In the genomic region with DNA sequence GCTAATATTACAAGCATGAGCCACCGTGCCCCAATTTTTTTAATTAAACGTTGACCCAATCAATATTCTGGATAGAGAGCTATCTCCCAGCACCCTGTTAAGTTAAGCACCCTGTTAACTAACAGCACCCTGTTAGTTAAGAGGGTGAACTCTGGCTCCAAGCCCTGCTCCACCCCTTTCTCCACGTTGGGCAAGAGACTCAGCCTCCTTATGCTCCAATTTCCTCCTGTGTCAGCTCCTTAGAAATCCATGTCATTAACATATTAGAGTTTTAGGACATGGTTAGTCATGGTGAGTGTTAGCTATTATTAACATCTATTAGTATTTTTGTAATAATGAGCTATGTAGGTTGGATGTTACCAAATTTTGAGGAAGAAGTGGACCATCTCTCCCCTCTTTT, we compare ENCODE assay signal across 25 cellular contexts.
"Had no signal": no experiment of that assay in that cellular context is flagged by ENCODE, and none has a peak within 500 bp of the region (broad histone marks: within the 10 kb centered on the region; RNA-seq: fewer than 3 reads in every experiment).

No MANE protein-coding gene starts in this region.

- DNase-seq: hippocampal formation; kidney glomerular epithelial cell; left cardiac atrium; lower lobe of right lung; mammary epithelial cell; mesenchymal stem cell; naive B cell; natural killer cell; ovary; right lobe of liver; stimulated activated CD4-positive, alpha-beta T cell treated with anti-CD3 and anti-CD28 coated beads, Interleukin-12 subunit alpha, Interleukin-12 subunit beta, amount 100 ng/mL, for 4 hours; stimulated activated CD4-positive, alpha-beta T cell treated with anti-CD3 and anti-CD28 coated beads, Interleukin-15, amount 100 ng/mL, for 24 hours; stimulated activated CD4-positive, alpha-beta T cell treated with anti-CD3 and anti-CD28 coated beads, Interleukin-2, amount 100 ng/mL, for 24 hours; stimulated activated CD4-positive, alpha-beta T cell treated with anti-CD3 and anti-CD28 coated beads, Interleukin-4, amount 100 ng/mL, for 1 hour; stimulated activated naive B cell treated with anti-CD40 and anti-IgM and Interleukin-4, amounts not matched to agents 10 μg/mL and 1 μg/mL and 100 μg/mL, for 72 hours; stimulated activated naive CD8-positive, alpha-beta T cell treated with anti-CD3 and anti-CD28 coated beads, Interleukin-15, Interleukin-2, amounts not matched to agents 100 U/mL and 50 U/mL, for 24 hours; stomach; tibial artery; trophoblast cell; uterus had no signal

- H3K27ac ChIP-seq: lower lobe of right lung, ovary, right atrium auricular region, right lobe of liver, stomach, suprapubic skin, thoracic aorta, tibial artery, uterus had no signal

- H3K27me3 Mint-ChIP-seq: naive B cell; progenitor cell of endocrine pancreas; stimulated activated naive B cell treated with anti-CD40 and anti-IgM and Interleukin-4, amounts not matched to agents 10 μg/mL and 1 μg/mL and 100 μg/mL, for 72 hours had no signal

- H3K4me3 ChIP-seq: lower lobe of right lung, ovary, right atrium auricular region, right lobe of liver, stomach, suprapubic skin, thoracic aorta, tibial artery, uterus had no signal

- H3K27ac Mint-ChIP-seq: natural killer cell; progenitor cell of endocrine pancreas; stimulated activated naive B cell treated with anti-CD40 and anti-IgM and Interleukin-4, amounts not matched to agents 10 μg/mL and 1 μg/mL and 100 μg/mL, for 72 hours had no signal

- H3K36me3 Mint-ChIP-seq: natural killer cell had no signal

- H3K9me3 ChIP-seq: lower lobe of right lung, ovary, right atrium auricular region, right lobe of liver, suprapubic skin, thoracic aorta, tibial artery, uterus had no signal

- H3K4me3 Mint-ChIP-seq: naive B cell; natural killer cell; stimulated activated naive B cell treated with anti-CD40 and anti-IgM and Interleukin-4, amounts not matched to agents 10 μg/mL and 1 μg/mL and 100 μg/mL, for 72 hours had no signal

- ATAC-seq: left cardiac atrium; left lobe of liver; natural killer cell; right lobe of liver; stimulated activated naive B cell treated with anti-CD40 and anti-IgM and Interleukin-4, amounts not matched to agents 10 μg/mL and 1 μg/mL and 100 μg/mL, for 72 hours; stimulated activated naive CD8-positive, alpha-beta T cell treated with anti-CD3 and anti-CD28 coated beads, Interleukin-15, Interleukin-2, amounts not matched to agents 100 U/mL and 50 U/mL, for 24 hours had no signal

- H3K4me1 ChIP-seq: lower lobe of right lung, right lobe of liver, stomach, suprapubic skin, tibial artery, uterus had no signal

- H3K36me3 ChIP-seq: lower lobe of right lung, ovary, right atrium auricular region, right lobe of liver, stomach, suprapubic skin, thoracic aorta had no signal

- H3K27me3 ChIP-seq: ovary, right atrium auricular region, right lobe of liver, stomach, suprapubic skin, tibial artery, uterus had no signal

- H3K9me3 Mint-ChIP-seq: natural killer cell; stimulated activated naive B cell treated with anti-CD40 and anti-IgM and Interleukin-4, amounts not matched to agents 10 μg/mL and 1 μg/mL and 100 μg/mL, for 72 hours had no signal

- H3K4me1 Mint-ChIP-seq: natural killer cell had no signal
